In genomic region chr6:70700922-70701876, GRCh38 we compare ENCODE assay signal across 2 cellular contexts.
A peak's percentile ranks its signal among the peaks of the same experiment; 100 is the strongest.
TF ChIP-seq lines count a peak whose summit lies in the region.

No MANE protein-coding gene starts in this region.

TF ChIP-seq in liver, 16 proteins besides CTCF, POLR2A, EP300 and RAD21:
- no peak for TF ChIP-seq FOXA2 (IDR thresholded peaks at IDR 0.05)
- peak in 1 of 2 donors; percentile 22 for TF ChIP-seq HNF4A (conservative IDR thresholded peaks at IDR 0.05)
- TF ChIP-seq YY1 (IDR thresholded peaks at IDR 0.05): peak; percentile 21
- no peak for TF ChIP-seq EGR1 (IDR thresholded peaks at IDR 0.05; ENCODE audit: low read depth in 2 of 2)
TF ChIP-seq in liver: peak in this region for 2.

TF ChIP-seq in HepG2, 621 proteins besides CTCF, POLR2A, EP300 and RAD21:
- TF ChIP-seq TCF7L2 (IDR thresholded peaks at IDR 0.05; ENCODE audit: low read depth, low read length) (no peak), DMAP1 (CRISPR knock-in tag; IDR thresholded peaks at IDR 0.05) (no peak), RNF2 (conservative IDR thresholded peaks at IDR 0.05; ENCODE audit: low read depth) (no peak), RFXANK (CRISPR knock-in tag; IDR thresholded peaks at IDR 0.05) (no peak), SAFB2 (CRISPR knock-in tag; IDR thresholded peaks at IDR 0.05; ENCODE audit: borderline replicate concordance, low read depth) (no peak), MEIS1 (CRISPR knock-in tag; IDR thresholded peaks at IDR 0.05; ENCODE audit: borderline replicate concordance) (no peak), DMTF1 (CRISPR knock-in tag; IDR thresholded peaks at IDR 0.05) (no peak), MBNL3 (CRISPR knock-in tag; conservative IDR thresholded peaks at IDR 0.05) (no peak), MYNN (CRISPR knock-in tag; IDR thresholded peaks at IDR 0.05; ENCODE audit: low read depth) (no peak), MIER2 (CRISPR knock-in tag; IDR thresholded peaks at IDR 0.05) (no peak), ZNF740 (CRISPR knock-in tag; IDR thresholded peaks at IDR 0.05) (no peak), E2F5 (CRISPR knock-in tag; conservative IDR thresholded peaks at IDR 0.05) (no peak), AHR (CRISPR knock-in tag; IDR thresholded peaks at IDR 0.05) (no peak)
- TF ChIP-seq, protein P1, sequence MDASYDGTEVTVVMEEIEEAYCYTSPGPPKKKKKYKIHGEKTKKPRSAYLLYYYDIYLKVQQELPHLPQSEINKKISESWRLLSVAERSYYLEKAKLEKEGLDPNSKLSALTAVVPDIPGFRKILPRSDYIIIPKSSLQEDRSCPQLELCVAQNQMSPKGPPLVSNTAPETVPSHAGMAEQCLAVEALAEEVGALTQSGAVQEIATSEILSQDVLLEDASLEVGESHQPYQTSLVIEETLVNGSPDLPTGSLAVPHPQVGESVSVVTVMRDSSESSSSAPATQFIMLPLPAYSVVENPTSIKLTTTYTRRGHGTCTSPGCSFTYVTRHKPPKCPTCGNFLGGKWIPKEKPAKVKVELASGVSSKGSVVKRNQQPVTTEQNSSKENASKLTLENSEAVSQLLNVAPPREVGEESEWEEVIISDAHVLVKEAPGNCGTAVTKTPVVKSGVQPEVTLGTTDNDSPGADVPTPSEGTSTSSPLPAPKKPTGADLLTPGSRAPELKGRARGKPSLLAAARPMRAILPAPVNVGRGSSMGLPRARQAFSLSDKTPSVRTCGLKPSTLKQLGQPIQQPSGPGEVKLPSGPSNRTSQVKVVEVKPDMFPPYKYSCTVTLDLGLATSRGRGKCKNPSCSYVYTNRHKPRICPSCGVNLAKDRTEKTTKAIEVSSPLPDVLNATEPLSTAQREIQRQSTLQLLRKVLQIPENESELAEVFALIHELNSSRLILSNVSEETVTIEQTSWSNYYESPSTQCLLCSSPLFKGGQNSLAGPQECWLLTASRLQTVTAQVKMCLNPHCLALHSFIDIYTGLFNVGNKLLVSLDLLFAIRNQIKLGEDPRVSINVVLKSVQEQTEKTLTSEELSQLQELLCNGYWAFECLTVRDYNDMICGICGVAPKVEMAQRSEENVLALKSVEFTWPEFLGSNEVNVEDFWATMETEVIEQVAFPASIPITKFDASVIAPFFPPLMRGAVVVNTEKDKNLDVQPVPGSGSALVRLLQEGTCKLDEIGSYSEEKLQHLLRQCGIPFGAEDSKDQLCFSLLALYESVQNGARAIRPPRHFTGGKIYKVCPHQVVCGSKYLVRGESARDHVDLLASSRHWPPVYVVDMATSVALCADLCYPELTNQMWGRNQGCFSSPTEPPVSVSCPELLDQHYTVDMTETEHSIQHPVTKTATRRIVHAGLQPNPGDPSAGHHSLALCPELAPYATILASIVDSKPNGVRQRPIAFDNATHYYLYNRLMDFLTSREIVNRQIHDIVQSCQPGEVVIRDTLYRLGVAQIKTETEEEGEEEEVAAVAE (CRISPR knock-in tag; IDR thresholded peaks at IDR 0.05; ENCODE audit: borderline replicate concordance): no peak
TF ChIP-seq in HepG2: peak in this region for 0.
